Comparison of ENCODE assay signal across 23 cellular contexts in genomic region chr6:131257104-131257503, GRCh38.
DNase-seq lines count a peak whose midpoint lies in the region; ATAC-seq and TF ChIP-seq lines count a peak whose summit lies in the region.
"Had no signal": no experiment of that assay in that cellular context is flagged by ENCODE, and none has a peak within 500 bp of the region (broad histone marks: within the 10 kb centered on the region; RNA-seq: fewer than 3 reads in every experiment).

No MANE protein-coding gene starts in this region.

- TF ChIP-seq CTCF in PC-3 (conservative IDR thresholded peaks at IDR 0.05; ENCODE audit: low read depth, low read length) (no peak), nephron (IDR thresholded peaks at IDR 0.05; ENCODE audit: unreplicated experiment in 3 of 3) (no peak), upper lobe of left lung (IDR thresholded peaks at IDR 0.05) (no peak)

- no peak overlapping the region for H3K4me3 Mint-ChIP-seq in nephron
- H3K4me3 Mint-ChIP-seq: CD14-positive monocyte had no signal

- no peak for TF ChIP-seq POLR2A in upper lobe of left lung (IDR thresholded peaks at IDR 0.05)

- peak overlapping the region; percentile 91 for H3K27ac ChIP-seq in PC-3 (ENCODE audit: low read length)
- peak overlapping the region in 1 of 4 donors; percentile 49 for H3K27ac ChIP-seq in upper lobe of left lung
- H3K27ac ChIP-seq: PC-9 had no signal

- peaks cover 13% of the 10 kb centered on the region for H3K9me3 Mint-ChIP-seq in nephron

- no peaks in the 10 kb centered on the region for H3F3A ChIP-seq in PC-3 (ENCODE audit: low read length, unreplicated experiment)

- H3K9ac ChIP-seq in PC-3 (ENCODE audit: low read length), result no peak overlapping the region

- no peaks in the 10 kb centered on the region for H3K36me3 ChIP-seq in PC-3 (ENCODE audit: low read depth, low read length)
- H3K36me3 ChIP-seq in upper lobe of left lung, result no peaks in the 10 kb centered on the region
- H3K36me3 ChIP-seq: BE2C, HAP-1 had no signal

- DNase-seq in PC-3 (no peak), left colon (no peak), upper lobe of left lung (peak in 1 of 2 donors; percentile 88), AML-193 (lab: John Stamatoyannopoulos, UW) (no peak), NCI-H1436 (lab: John Stamatoyannopoulos, UW) (no peak), AG20443 (ENCODE audit: low spot score) (no peak), NCI-H1436 treated with DMSO at 0.1 percent for 48 hours (lab: John Stamatoyannopoulos, UW) (no peak)
- DNase-seq: BE2C, GOT3, Kasumi-1, NCI-H1092 treated with DMSO at 0.1 percent for 48 hours, NCI-H146, NCI-H1930, NCI-H2107, NCI-H446, NCI-H524 treated with DMSO at 0.1 percent for 48 hours, NCI-H774, PC-9 had no signal

- H3K9me3 ChIP-seq in PC-3 (ENCODE audit: low read length) (no peaks in the 10 kb centered on the region), upper lobe of left lung (peaks cover 0 to 3% (median 0%) of the 10 kb centered on the region in 4 donors)
- H3K9me3 ChIP-seq: BE2C, HAP-1 had no signal

- H3K4me1 ChIP-seq in PC-3 (ENCODE audit: insufficient read depth, low read length), result peaks cover 37% of the 10 kb centered on the region
- peaks cover 0 to 22% (median 5%) of the 10 kb centered on the region in 4 donors for H3K4me1 ChIP-seq in upper lobe of left lung
- H3K4me1 ChIP-seq: BE2C, HAP-1 had no signal

- peak overlapping the region; percentile 47; the same call in 1 of the 2 replicates for H3K4me2 ChIP-seq in PC-3 (ENCODE audit: low read length)

- no peak overlapping the region for H3K4me3 ChIP-seq in PC-3 (ENCODE audit: low read length)
- no peak overlapping the region for H3K4me3 ChIP-seq in upper lobe of left lung
- H3K4me3 ChIP-seq: HAP-1, K562, PC-9 had no signal

- POLR2A ChIA-PET in PC-3 (lab: Charles Lee; ENCODE audit: unreplicated experiment), result no interaction called here

- H3K27me3 Mint-ChIP-seq in nephron (ENCODE audit: low read depth), result no peaks in the 10 kb centered on the region

- intact Hi-C loops in PC-3 (cut with micrococcal nuclease) (loop anchor here (5.0 kb wide), 1 partner anchor 50 kb away; no protein-coding TSS in a partner anchor), left colon (cut with DNase I, micrococcal nuclease) (no loop called here)

- BruUV-seq in PC-3 (replicated peaks; lab: Mats Ljungman, UMichigan), result no TSS peak

- ATAC-seq in PC-3, result no peak
- ATAC-seq in left colon, result peak; percentile 16
- peak; percentile 50 to 81 for ATAC-seq in upper lobe of left lung (ENCODE audit: low FRiP score in 2 of 2)
- ATAC-seq: K562, Right ventricle myocardium inferior had no signal

- no peak overlapping the region for H2AFZ ChIP-seq in PC-3 (ENCODE audit: low read length)
- H2AFZ ChIP-seq: PC-9 had no signal

- H3K36me3 Mint-ChIP-seq in nephron (ENCODE audit: low read depth), result peaks cover 14% of the 10 kb centered on the region
- H3K36me3 Mint-ChIP-seq: CD14-positive monocyte had no signal

- 66 to 79% methylated on average over 2 of the region's 2 CpGs for WGBS in upper lobe of left lung, 2 donors

- CTCF ChIA-PET in PC-3 (lab: Charles Lee), result no interaction called here

- no peaks in the 10 kb centered on the region for H4K20me1 ChIP-seq in PC-3 (ENCODE audit: low read length)

- peaks cover 20% of the 10 kb centered on the region for H3K4me1 Mint-ChIP-seq in nephron

- no peaks in the 10 kb centered on the region for H3K79me2 ChIP-seq in PC-3 (ENCODE audit: low read length)

- H3K27me3 ChIP-seq in PC-3 (ENCODE audit: low read length) (no peaks in the 10 kb centered on the region), upper lobe of left lung (no peaks in the 10 kb centered on the region)
- H3K27me3 ChIP-seq: BE2C had no signal

- H3K27ac Mint-ChIP-seq in nephron, result peak overlapping the region in 2 of 3 experiments; percentile 12 to 78

- peak in 1 of 4 donors; percentile 10 for TF ChIP-seq EP300 in upper lobe of left lung (IDR thresholded peaks at IDR 0.05)

- no peaks in the 10 kb centered on the region for H3K9me2 ChIP-seq in PC-3 (replicated peaks; ENCODE audit: low read length)
